Comparison of ENCODE assay signal across 8 cellular contexts in the genomic region with DNA sequence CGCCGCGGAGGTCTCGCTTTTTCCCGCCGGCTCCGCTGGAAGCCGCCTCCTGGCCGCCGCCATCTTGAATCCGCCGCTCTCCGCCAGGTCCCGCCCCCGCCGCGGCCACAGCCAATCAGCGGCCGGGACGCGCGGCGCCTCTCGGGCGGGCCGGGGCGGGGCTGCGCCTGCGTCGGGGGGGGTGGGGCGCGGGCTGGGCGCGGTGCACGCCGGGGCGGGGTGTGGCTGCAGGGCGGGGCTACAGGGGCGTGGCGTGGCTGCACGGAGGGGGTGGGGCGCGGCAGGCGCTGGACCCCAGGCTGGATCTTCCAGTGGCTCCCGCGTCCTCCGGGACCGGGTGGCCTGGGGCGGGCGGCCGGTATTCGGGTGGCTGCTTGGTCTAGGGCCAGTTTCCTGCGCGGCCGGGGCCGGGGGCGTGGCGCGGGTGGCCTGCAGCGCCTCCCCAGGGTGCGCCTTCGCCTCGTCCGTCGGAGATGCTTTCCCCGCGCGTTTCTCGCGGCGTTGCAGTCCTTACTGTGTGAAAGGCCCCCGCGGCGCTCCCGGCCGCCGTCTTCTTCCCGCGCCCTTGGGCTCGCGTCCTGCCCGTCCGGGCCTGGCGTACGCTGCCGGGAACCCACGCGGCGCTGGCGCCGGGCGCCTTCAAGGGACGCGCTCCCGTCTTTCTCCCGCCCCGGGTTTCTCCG. TPM values are rescaled to one million over a fixed set of nuclear protein-coding genes. Genes with fewer than 3 reads are reported as not detected.
DNase-seq lines count a peak whose midpoint lies in the region; ATAC-seq and TF ChIP-seq lines count a peak whose summit lies in the region.

No MANE protein-coding gene starts in this region.

- no peaks in the 10 kb centered on the region for H3K27me3 ChIP-seq in HUES6 (ENCODE audit: control insufficient read depth, insufficient read depth, low read length)
- no peaks in the 10 kb centered on the region for H3K27me3 ChIP-seq in muscle layer of duodenum (ENCODE audit: low read depth, low read length)

- H3K79me2 ChIP-seq in OCI-LY7 (ENCODE audit: insufficient read depth, low read depth, low read length): peaks cover 71% of the 10 kb centered on the region

- H3K9me3 ChIP-seq in HUES6 (ENCODE audit: control insufficient read depth, insufficient read depth, low read depth, low read length): no peaks in the 10 kb centered on the region
- H3K9me3 ChIP-seq in OCI-LY7 (ENCODE audit: low read length): no peaks in the 10 kb centered on the region
- H3K9me3 ChIP-seq in muscle layer of duodenum (ENCODE audit: control insufficient read depth in 1 of 2, low read length in 2 of 2): no peaks in the 10 kb centered on the region

- peak overlapping the region; percentile 93 for H3K4me2 ChIP-seq in OCI-LY7 (ENCODE audit: low read length)

- BruUV-seq in OCI-LY7 (replicated peaks; lab: Mats Ljungman, UMichigan): no TSS peak

- peak overlapping the region; percentile 99 for H3K9ac ChIP-seq in HUES6 (ENCODE audit: low read length)

- peak; percentile 32 for DNase-seq in DMS 273 treated with DMSO at 0.1 percent for 48 hours (lab: John Stamatoyannopoulos, UW)
- DNase-seq in OCI-LY7 (ENCODE audit: low spot score): peak; percentile 90
- peak; percentile 92 for DNase-seq in activated T-cell treated with anti-CD3 and anti-CD28 coated beads, Interleukin-2, amount 50 U/mL, for 1 hour
- DNase-seq in stimulated activated CD8-positive, alpha-beta memory T cell treated with anti-CD3 and anti-CD28 coated beads, Interleukin-7, amount 100 ng/mL, for 1 hour (ENCODE audit: low read depth in 2 of 2): peak; percentile 76 to 78

- intact Hi-C loops in OCI-LY7 (cut with micrococcal nuclease; ENCODE audit: unreplicated experiment): loop anchor here (1.0 to 2.0 kb wide), 3 partner anchors 32 to 134 kb away; a partner anchor contains a TSS

- CTCF ChIA-PET in OCI-LY7 (lab: Charles Lee; ENCODE audit: unreplicated experiment): interaction anchor here (0.6 kb wide), 1 partner anchor 136 kb away, joined by 6 read pairs; no protein-coding TSS in a partner anchor

- H3K9me2 ChIP-seq in OCI-LY7 (ENCODE audit: insufficient read depth, low read length): no peaks in the 10 kb centered on the region

- H3K4me1 ChIP-seq in HUES6 (ENCODE audit: control insufficient read depth, insufficient read depth, low read length) (peaks cover 29% of the 10 kb centered on the region), OCI-LY7 (ENCODE audit: insufficient read depth, low read length, poor library complexity, severe bottlenecking) (peaks cover 30% of the 10 kb centered on the region), muscle layer of duodenum (ENCODE audit: control insufficient read depth in 1 of 2, insufficient read depth in 2 of 2, low read length in 2 of 2) (peaks cover 6 to 29% of the 10 kb centered on the region in 2 donors)

- peaks cover 25% of the 10 kb centered on the region for H3K36me3 ChIP-seq in HUES6 (ENCODE audit: control insufficient read depth, insufficient read depth, low read length)
- H3K36me3 ChIP-seq in OCI-LY7 (ENCODE audit: insufficient read depth, low read length): peaks cover 63% of the 10 kb centered on the region
- H3K36me3 ChIP-seq in muscle layer of duodenum (ENCODE audit: control insufficient read depth in 1 of 2, insufficient read depth in 2 of 2, low read length in 2 of 2): peaks cover 6 to 13% of the 10 kb centered on the region in 2 donors

- peaks cover 29% of the 10 kb centered on the region for H4K20me1 ChIP-seq in OCI-LY7 (ENCODE audit: insufficient read depth, low read length)

- peak; percentile 45 for ATAC-seq in GM21447 (IDR thresholded peaks at IDR 0.05; ENCODE audit: unreplicated experiment)
- ATAC-seq in esophagus mucosa: peak; percentile 90

- POLR2A ChIA-PET in OCI-LY7 (lab: Charles Lee): no interaction called here

- H3K27ac ChIP-seq in HUES6 (ENCODE audit: low read depth, low read length): peak overlapping the region; percentile 98
- peak overlapping the region; percentile 88 for H3K27ac ChIP-seq in OCI-LY7 (ENCODE audit: low read depth, low read length, poor library complexity, severe bottlenecking)
- peak overlapping the region; percentile 69 for H3K27ac ChIP-seq in muscle layer of duodenum (ENCODE audit: low read length)

- peak overlapping the region; percentile 64; the same call in 1 of the 2 replicates for H2AFZ ChIP-seq in OCI-LY7 (ENCODE audit: low read length)

- no peak for TF ChIP-seq CTCF in OCI-LY7 (conservative IDR thresholded peaks at IDR 0.05; ENCODE audit: low read length)

- H3K4me3 ChIP-seq in HUES6 (ENCODE audit: low read depth, low read length) (peak overlapping the region; percentile 99), OCI-LY7 (ENCODE audit: low read depth, low read length, poor library complexity, severe bottlenecking) (peak overlapping the region; percentile 86), muscle layer of duodenum (ENCODE audit: low read depth in 1 of 2, low read length in 2 of 2) (peak overlapping the region; percentile 67 to 96)

RNA-seq across cellular contexts. Expression of a gene that starts 0.6 kb away (rescaled TPM):
- total RNA-seq in OCI-LY7 (2014; rRNA removed; shearing (Covaris generic)): 41.5 and 48.4 TPM in 2 replicates
- total RNA-seq in OCI-LY7 (2022): 75.8 and 84.1 TPM in 2 replicates
- total RNA-seq in esophagus mucosa: 18.1 TPM

RNA-seq across cellular contexts. Expression of a gene that starts 0.9 kb away (rescaled TPM):
- total RNA-seq in OCI-LY7 (2014; rRNA removed; shearing (Covaris generic)): 102 and 112 TPM in 2 replicates
- total RNA-seq in OCI-LY7 (2022): 141 and 172 TPM in 2 replicates
- 4.7 TPM for total RNA-seq in esophagus mucosa

RNA-seq across cellular contexts. Expression of a gene that starts 38.4 kb away (rescaled TPM):
- total RNA-seq in OCI-LY7 (2014; rRNA removed; shearing (Covaris generic)): 18.3 and 24.5 TPM in 2 replicates
- total RNA-seq in OCI-LY7 (2022) (22.8 and 23.5 TPM in 2 replicates), esophagus mucosa (11.9 TPM)

RNA-seq across cellular contexts. Expression of a gene that starts 39.1 kb away (rescaled TPM):
- 90.1 and 109 TPM in 2 replicates for total RNA-seq in OCI-LY7 (2014; rRNA removed; shearing (Covaris generic))
- total RNA-seq in OCI-LY7 (2022) (146 and 166 TPM in 2 replicates), esophagus mucosa (53.6 TPM)

Comparison
In these comparisons a context has a peak if more than half of its experiments do, and no peak if none do; other contexts are left out.
1. Peak in every context shown above with its lines: DNase-seq, ATAC-seq, H3K4me3 ChIP-seq and H3K27ac ChIP-seq.
2. DNase-seq: peak in every context shown above with its lines; median percentile 92 in activated T-cell treated with anti-CD3 and anti-CD28 coated beads, Interleukin-2, amount 50 U/mL, for 1 hour; 90 in OCI-LY7; 77 in stimulated activated CD8-positive, alpha-beta memory T cell treated with anti-CD3 and anti-CD28 coated beads, Interleukin-7, amount 100 ng/mL, for 1 hour; 32 in DMS 273 treated with DMSO at 0.1 percent for 48 hours.
3. RNA of a gene that starts 0.9 kb away (total RNA-seq): 102 to 172 TPM in OCI-LY7; 4.7 TPM in esophagus mucosa (single experiment); every median in the first group is over 10 times any median in the second.